Comparison of ENCODE assay signal across 16 cellular contexts in genomic region chr5:57332350-57332749, GRCh38.
DNase-seq lines count a peak whose midpoint lies in the region; ATAC-seq and TF ChIP-seq lines count a peak whose summit lies in the region.
"Had no signal": no experiment of that assay in that cellular context is flagged by ENCODE, and none has a peak within 500 bp of the region (broad histone marks: within the 10 kb centered on the region; RNA-seq: fewer than 3 reads in every experiment).

No MANE protein-coding gene starts in this region.

- no peaks in the 10 kb centered on the region for H3K27me3 ChIP-seq in GM23338 (ENCODE audit: insufficient read depth)
- H3K27me3 ChIP-seq: SJSA1 had no signal

- no peaks in the 10 kb centered on the region for H4K20me1 ChIP-seq in GM23338 (replicated peaks; ENCODE audit: insufficient read depth)

- no peaks in the 10 kb centered on the region for H3K36me3 ChIP-seq in GM23338 (ENCODE audit: insufficient read depth)
- H3K36me3 ChIP-seq: SJSA1 had no signal

- no peaks in the 10 kb centered on the region for H3K4me1 ChIP-seq in GM23338 (ENCODE audit: insufficient read depth)

- no peaks in the 10 kb centered on the region for H3K9me2 ChIP-seq in GM23338 (ENCODE audit: insufficient read depth)

- no peak overlapping the region for H3K27ac Mint-ChIP-seq in GM23338
- H3K27ac Mint-ChIP-seq in mesothelial cell of epicardium, result peak overlapping the region; percentile 39

- H3K79me2 ChIP-seq in GM23338 (replicated peaks; ENCODE audit: insufficient read depth), result no peaks in the 10 kb centered on the region

- no peak overlapping the region for H3K4me2 ChIP-seq in GM23338

- DNase-seq in AG10803 (ENCODE audit: low read depth), result peak; percentile 52
- DNase-seq in GM23338 (ENCODE audit: low spot score), result no peak
- DNase-seq in fibroblast of gingiva (ENCODE audit: low read depth), result peak; percentile 41
- no peak for DNase-seq in mesothelial cell of epicardium (ENCODE audit: low spot score in 2 of 2, unreplicated experiment in 2 of 2)
- DNase-seq in stimulated activated CD4-positive, alpha-beta T cell treated with anti-CD3 and anti-CD28 coated beads, Interleukin-1b, Interleukin-23, amount 100 ng/mL, for 48 hours, result no peak
- no peak for DNase-seq in NCI-H526 treated with DMSO at 0.1 percent for 48 hours (lab: John Stamatoyannopoulos, UW)
- DNase-seq in EL, result no peak
- DNase-seq: DMS153, NCI-H1436 treated with DMSO at 0.1 percent for 48 hours, NCI-H2081 treated with DMSO at 0.1 percent for 48 hours, NCI-H524 treated with DMSO at 0.1 percent for 48 hours, OCI-M1 had no signal

- H3K4me3 Mint-ChIP-seq in GM23338 (no peak overlapping the region), mesothelial cell of epicardium (no peak overlapping the region)

- H3K9me3 Mint-ChIP-seq in GM23338, result peaks cover 2% of the 10 kb centered on the region; the same call in 1 of the 3 replicates
- no peaks in the 10 kb centered on the region for H3K9me3 Mint-ChIP-seq in mesothelial cell of epicardium

- no peaks in the 10 kb centered on the region for H3K27me3 Mint-ChIP-seq in GM23338 (ENCODE audit: insufficient read depth, low read depth, poor library complexity)
- H3K27me3 Mint-ChIP-seq in mesothelial cell of epicardium (ENCODE audit: low read depth), result no peaks in the 10 kb centered on the region

- H2AFZ ChIP-seq in GM23338, result peak overlapping the region; percentile 32; the same call in 1 of the 2 replicates

- no peaks in the 10 kb centered on the region for H3K4me1 Mint-ChIP-seq in GM23338
- peaks cover 8% of the 10 kb centered on the region for H3K4me1 Mint-ChIP-seq in mesothelial cell of epicardium

- H3K36me3 Mint-ChIP-seq in GM23338 (ENCODE audit: low read depth) (no peaks in the 10 kb centered on the region), mesothelial cell of epicardium (no peaks in the 10 kb centered on the region)

- ATAC-seq in GM23338 (no peak), HG03442 (IDR thresholded peaks at IDR 0.05; ENCODE audit: unreplicated experiment) (no peak)
- ATAC-seq: GM12878 had no signal

- no peak for TF ChIP-seq CTCF in AG10803 (conservative IDR thresholded peaks at IDR 0.05; ENCODE audit: low read length)
- TF ChIP-seq CTCF in GM23338 (conservative IDR thresholded peaks at IDR 0.05; ENCODE audit: low read depth in 2 of 2), result no peak
- no peak for TF ChIP-seq CTCF in mesothelial cell of epicardium (IDR thresholded peaks at IDR 0.05; ENCODE audit: unreplicated experiment)

- H3K27ac ChIP-seq in GM23338 (ENCODE audit: low read depth), result no peak overlapping the region
- H3K27ac ChIP-seq: C4-2B, SJSA1 had no signal

- no peaks in the 10 kb centered on the region for H3F3A ChIP-seq in GM23338 (replicated peaks; ENCODE audit: low read depth)

- H3K4me3 ChIP-seq in AG10803 (ENCODE audit: low read length) (no peak overlapping the region), GM23338 (no peak overlapping the region)
- H3K4me3 ChIP-seq: GM12878, SJSA1 had no signal

TF ChIP-seq in GM23338, 12 proteins besides CTCF, POLR2A, EP300 and RAD21:
- TF ChIP-seq ZNF114 (CRISPR knock-in tag; IDR thresholded peaks at IDR 0.05), result no peak
- TF ChIP-seq JUNB (IDR thresholded peaks at IDR 0.05; ENCODE audit: unreplicated experiment), result no peak
- no peak for TF ChIP-seq ZNF462 (CRISPR knock-in tag; IDR thresholded peaks at IDR 0.05)
- TF ChIP-seq EZH2phosphoT487 (IDR thresholded peaks at IDR 0.05; ENCODE audit: unreplicated experiment), result no peak
- no peak for TF ChIP-seq NANOG (IDR thresholded peaks at IDR 0.05; ENCODE audit: borderline replicate concordance)
- no peak for TF ChIP-seq STAT1 (IDR thresholded peaks at IDR 0.05; ENCODE audit: unreplicated experiment)
TF ChIP-seq in GM23338: peak in this region for 0.

Comparison
In these comparisons a context has a peak if more than half of its experiments do, and no peak if none do; other contexts are left out.
1. DNase-seq: peak in AG10803 (single experiment) and fibroblast of gingiva (single experiment); none in GM23338 (single experiment), mesothelial cell of epicardium (0 of 2), stimulated activated CD4-positive, alpha-beta T cell treated with anti-CD3 and anti-CD28 coated beads, Interleukin-1b, Interleukin-23, amount 100 ng/mL, for 48 hours (single experiment), NCI-H526 treated with DMSO at 0.1 percent for 48 hours (single experiment) and EL (single experiment).